In the genomic region with DNA sequence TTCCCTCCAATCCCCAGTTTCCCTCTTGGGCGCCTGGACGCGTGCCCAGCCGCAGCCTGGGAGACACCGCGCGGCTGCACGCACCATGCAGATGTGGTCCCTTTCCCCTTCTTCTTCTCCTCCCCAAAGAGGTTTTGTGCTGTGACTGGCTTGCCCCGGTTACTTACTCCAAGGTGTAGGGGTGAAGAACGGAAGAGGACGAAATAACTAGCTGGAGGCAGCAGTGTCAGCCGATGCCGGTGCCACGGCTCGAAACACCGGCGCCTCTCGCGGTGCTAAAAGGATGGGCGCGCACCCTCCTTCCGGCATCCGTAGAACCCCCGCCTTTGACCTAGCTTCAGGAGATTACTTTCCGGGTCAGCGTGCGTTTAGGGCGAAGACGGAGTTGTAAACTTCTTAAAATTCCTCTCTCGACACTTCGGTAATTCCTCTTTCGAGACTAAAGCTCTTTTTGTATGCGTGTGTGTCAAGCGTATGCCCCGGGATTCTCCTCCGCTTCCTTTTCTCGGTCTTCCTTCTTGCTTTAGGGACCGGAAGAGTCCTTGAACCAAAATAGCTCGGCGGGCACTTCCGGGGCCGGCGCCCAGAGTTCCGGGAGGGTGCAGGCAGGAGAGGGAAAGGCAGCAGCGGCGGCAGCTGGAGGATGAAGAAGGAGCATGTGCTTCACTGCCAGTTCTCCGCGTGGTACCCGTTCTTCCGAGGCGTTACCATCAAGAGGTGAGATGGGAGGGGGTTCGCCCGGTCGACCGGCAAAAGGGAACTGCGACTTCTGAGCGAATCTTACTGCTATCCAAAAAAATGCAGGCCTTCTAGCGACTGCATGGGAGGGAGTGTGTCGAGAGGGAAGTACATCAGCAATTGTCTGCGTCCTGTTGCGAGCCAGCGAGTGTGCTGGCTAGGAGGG, we compare ENCODE assay signal across 8 cellular contexts. TPM values are rescaled to one million over a fixed set of nuclear protein-coding genes. Genes with fewer than 3 reads are reported as not detected.
DNase-seq lines count a peak whose midpoint lies in the region; ATAC-seq, FAIRE-seq and TF ChIP-seq lines count a peak whose summit lies in the region.

A gene with protein sequence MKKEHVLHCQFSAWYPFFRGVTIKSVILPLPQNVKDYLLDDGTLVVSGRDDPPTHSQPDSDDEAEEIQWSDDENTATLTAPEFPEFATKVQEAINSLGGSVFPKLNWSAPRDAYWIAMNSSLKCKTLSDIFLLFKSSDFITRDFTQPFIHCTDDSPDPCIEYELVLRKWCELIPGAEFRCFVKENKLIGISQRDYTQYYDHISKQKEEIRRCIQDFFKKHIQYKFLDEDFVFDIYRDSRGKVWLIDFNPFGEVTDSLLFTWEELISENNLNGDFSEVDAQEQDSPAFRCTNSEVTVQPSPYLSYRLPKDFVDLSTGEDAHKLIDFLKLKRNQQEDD (plus strand): TSS at position 586 of the 904 bp plus-strand sequence. CDS start 58 bp downstream, at position 644.
Gene NUDT5 (minus strand): TSS at position 289 of the 904 bp plus-strand sequence. CDS start 9,600 bp downstream, outside the sequence.

- no peaks in the 10 kb centered on the region for H3K27me3 Mint-ChIP-seq in activated T-cell treated with anti-CD3 and anti-CD28 coated beads, Interleukin-2, amount 50 U/mL, for 72 hours (ENCODE audit: low read depth)

- H3K4me2 ChIP-seq in DND-41 (ENCODE audit: insufficient read depth, low read length) (peak within 1 kb of the TSS; percentile 85), KMS-11 (peak within 1 kb of the TSS; percentile 96)

- peak within 1 kb of the TSS; percentile 93 for H3K27ac Mint-ChIP-seq in activated T-cell treated with anti-CD3 and anti-CD28 coated beads, Interleukin-2, amount 50 U/mL, for 72 hours

- H3K4me1 ChIP-seq in DND-41 (ENCODE audit: insufficient read depth, low read length): peaks cover 37% of the 10 kb centered on the region
- H3K4me1 ChIP-seq in KMS-11 (ENCODE audit: low read depth, poor library complexity, severe bottlenecking): peaks cover 22% of the 10 kb centered on the region
- H3K4me1 ChIP-seq in esophagus squamous epithelium: peaks cover 21 to 62% (median 28%) of the 10 kb centered on the region in 3 donors

- H3K4me3 ChIP-seq in DND-41 (ENCODE audit: low read depth in 1 of 2, low read length in 2 of 2): peak within 1 kb of the TSS; percentile 77 to 78
- H3K4me3 ChIP-seq in KMS-11 (IDR thresholded peaks at IDR 0.05; ENCODE audit: insufficient read depth, low read depth, low read length): no peak within 1 kb of the TSS
- peak within 1 kb of the TSS; percentile 56 to 95 (median 80) for H3K4me3 ChIP-seq in esophagus squamous epithelium

- H3K9me3 ChIP-seq in DND-41 (ENCODE audit: insufficient read depth, low read length, severe bottlenecking) (no peaks in the 10 kb centered on the region), esophagus squamous epithelium (no peaks in the 10 kb centered on the region)

- peak in 1 of 4 donors; percentile 32 for TF ChIP-seq POLR2A in esophagus squamous epithelium (IDR thresholded peaks at IDR 0.05)

- peak within 1 kb of the TSS; percentile 91 to 99 for H3K4me3 Mint-ChIP-seq in activated T-cell treated with anti-CD3 and anti-CD28 coated beads, Interleukin-2, amount 50 U/mL, for 72 hours

- H3K36me3 Mint-ChIP-seq in activated T-cell treated with anti-CD3 and anti-CD28 coated beads, Interleukin-2, amount 50 U/mL, for 72 hours (ENCODE audit: insufficient read depth in 2 of 2): peaks cover 13 to 28% of the 10 kb centered on the region in 2 donors

- no peaks in the 10 kb centered on the region for H3K9me3 Mint-ChIP-seq in activated T-cell treated with anti-CD3 and anti-CD28 coated beads, Interleukin-2, amount 50 U/mL, for 72 hours

- peaks cover 95% of the 10 kb centered on the region for H3K79me2 ChIP-seq in DND-41 (ENCODE audit: insufficient read depth, low read length)
- H3K79me2 ChIP-seq in KMS-11 (ENCODE audit: insufficient read depth, low read depth): peaks cover 88% of the 10 kb centered on the region

- H4K20me1 ChIP-seq in DND-41 (ENCODE audit: insufficient read depth, low read length): peaks cover 11% of the 10 kb centered on the region; the same call in 1 of the 2 replicates
- H4K20me1 ChIP-seq in KMS-11 (ENCODE audit: insufficient read depth): 0 out of 2 replicates have a peak, but pooled peaks cover 3% of the 10 kb centered on the region

- 0% methylated on average over 44 to 45 of the region's 62 CpGs for WGBS in esophagus squamous epithelium, 2 donors

- peak; percentile 28 for TF ChIP-seq CTCF in DND-41 (IDR thresholded peaks at IDR 0.05; ENCODE audit: borderline replicate concordance, extremely low read depth, low read length, poor library complexity, severe bottlenecking)
- no peak for TF ChIP-seq CTCF in KMS-11 (conservative IDR thresholded peaks at IDR 0.05; ENCODE audit: low read depth, low read length)
- TF ChIP-seq CTCF in esophagus squamous epithelium (IDR thresholded peaks at IDR 0.05): peak in 1 of 6 experiments; percentile 11

- H3K4me1 Mint-ChIP-seq in activated T-cell treated with anti-CD3 and anti-CD28 coated beads, Interleukin-2, amount 50 U/mL, for 72 hours (ENCODE audit: low read depth): peaks cover 66% of the 10 kb centered on the region

- intact Hi-C loops in esophagus squamous epithelium (cut with DNase I): no loop called here

- H3K9ac ChIP-seq in DND-41 (ENCODE audit: low read depth, low read length): peak within 1 kb of the TSS; percentile 78
- H3K9ac ChIP-seq in KMS-11: peak within 1 kb of the TSS; percentile 58

- H3K27me3 ChIP-seq in DND-41 (ENCODE audit: insufficient read depth, low read length, poor library complexity): no peaks in the 10 kb centered on the region
- H3K27me3 ChIP-seq in KMS-11 (ENCODE audit: insufficient read depth, low read depth): no peaks in the 10 kb centered on the region
- no peaks in the 10 kb centered on the region for H3K27me3 ChIP-seq in esophagus squamous epithelium

- peaks cover 33% of the 10 kb centered on the region for H3K36me3 ChIP-seq in DND-41 (ENCODE audit: insufficient read depth, low read length)
- H3K36me3 ChIP-seq in KMS-11 (ENCODE audit: insufficient read depth): no peaks in the 10 kb centered on the region
- peaks cover 0 to 45% (median 0%) of the 10 kb centered on the region in 3 donors for H3K36me3 ChIP-seq in esophagus squamous epithelium

- FAIRE-seq in RCC 7860 (lab: Jason Lieb, UNC): no peak

- H3K27ac ChIP-seq in DND-41 (ENCODE audit: low read length) (peak within 1 kb of the TSS; percentile 97), KMS-11 (peak within 1 kb of the TSS; percentile 61), esophagus squamous epithelium (peak within 1 kb of the TSS; percentile 76 to 96 (median 90))

- ATAC-seq in DND-41 (ENCODE audit: insufficient read depth, low read depth) (peak; percentile 91), GM21786 (IDR thresholded peaks at IDR 0.05; ENCODE audit: unreplicated experiment) (peak; percentile 88)
- ATAC-seq in activated T-cell treated with anti-CD3 and anti-CD28 coated beads, Interleukin-2, amount 50 U/mL, for 72 hours (replicated peaks in 1 of 2): peak; percentile 93 to 96

- DNase-seq in DND-41 (peak; percentile 88), RCC 7860 (ENCODE audit: low spot score) (peak; percentile 73), esophagus squamous epithelium (lab: John Stamatoyannopoulos, UW) (peak; percentile 44), myocyte (ENCODE audit: low read depth) (peak; percentile 94)
- DNase-seq in activated T-cell treated with anti-CD3 and anti-CD28 coated beads, Interleukin-2, amount 50 U/mL, for 72 hours: peak; percentile 88 to 90
- DNase-seq in stimulated activated CD8-positive, alpha-beta memory T cell treated with anti-CD3 and anti-CD28 coated beads, Interleukin-7, amount 100 ng/mL, for 4 hours (ENCODE audit: low read depth in 2 of 2): peak; percentile 61 to 75

- peak within 1 kb of the TSS; percentile 95 for H2AFZ ChIP-seq in DND-41 (ENCODE audit: low read depth, low read length)
- peak within 1 kb of the TSS; percentile 92 for H2AFZ ChIP-seq in KMS-11 (ENCODE audit: low read depth)

RNA-seq across cellular contexts. Expression of the first gene that starts in this region (rescaled TPM):
- total RNA-seq in activated T-cell treated with anti-CD3 and anti-CD28 coated beads, Interleukin-2, amount 50 U/mL, for 72 hours: 10 to 100 TPM; 84.6 to 85.4 TPM
- total RNA-seq in esophagus squamous epithelium (10 to 100 TPM; 37.4 to 84.8 (median 80.3) TPM), myocyte (61.7 and 83.4 TPM in 2 replicates)
- 61.7 TPM for polyA plus RNA-seq in myocyte (2012)

RNA-seq across cellular contexts. Expression of gene NUDT5, which starts in this region (rescaled TPM):
- total RNA-seq in activated T-cell treated with anti-CD3 and anti-CD28 coated beads, Interleukin-2, amount 50 U/mL, for 72 hours: 10 to 100 TPM; 79.3 to 94.7 TPM
- total RNA-seq in esophagus squamous epithelium (10 to 100 TPM; 30.7 to 79.3 (median 42.3) TPM), myocyte (27.9 and 30.7 TPM in 2 replicates)
- 49.6 TPM for polyA plus RNA-seq in myocyte (2012)

Comparison
In these comparisons a context has a peak if more than half of its experiments do, and no peak if none do; other contexts are left out.
1. DNase-seq: peak in every context shown above with its lines; median percentile 94 in myocyte; 89 in activated T-cell treated with anti-CD3 and anti-CD28 coated beads, Interleukin-2, amount 50 U/mL, for 72 hours; 88 in DND-41; 73 in RCC 7860; 68 in stimulated activated CD8-positive, alpha-beta memory T cell treated with anti-CD3 and anti-CD28 coated beads, Interleukin-7, amount 100 ng/mL, for 4 hours; 44 in esophagus squamous epithelium.